In genomic region chr2:28753043-28753683, GRCh38 we compare ENCODE assay signal across 8 cellular contexts. TPM values are rescaled to one million over a fixed set of nuclear protein-coding genes. Genes with fewer than 3 reads are reported as not detected.
DNase-seq lines count a peak whose midpoint lies in the region; ATAC-seq, FAIRE-seq and TF ChIP-seq lines count a peak whose summit lies in the region.

No MANE protein-coding gene starts in this region.

- peak overlapping the region; percentile 98 for H3K4me2 ChIP-seq in OCI-LY3 (ENCODE audit: low read length)

- H3K4me3 ChIP-seq in H7 (ENCODE audit: insufficient read depth, low read depth, low read length): peak overlapping the region; percentile 97
- H3K4me3 ChIP-seq in OCI-LY3 (ENCODE audit: low read length): peak overlapping the region; percentile 97
- H3K4me3 ChIP-seq in pancreas: peak overlapping the region; percentile 80 to 96 (median 94)

- no peak for FAIRE-seq in pancreas (lab: Jason Lieb, UNC)

- peak; percentile 12 to 52 (median 36) for ATAC-seq in pancreas
- ATAC-seq in GM19351 (IDR thresholded peaks at IDR 0.05; ENCODE audit: unreplicated experiment): no peak

- no peak overlapping the region for H2AFZ ChIP-seq in OCI-LY3 (ENCODE audit: low read depth, low read length)

- H3K27ac ChIP-seq in OCI-LY3 (ENCODE audit: low read length): peak overlapping the region; percentile 88
- peak overlapping the region; percentile 98 to 100 (median 98) for H3K27ac ChIP-seq in pancreas

- intact Hi-C loops in pancreas (cut with DNase I): loop anchor here in 2 of 3 donors (5.0 to 10.0 kb wide), 2 partner anchors 131 to 158 kb away; no protein-coding TSS in a partner anchor

- 0% methylated on average over 7 of the region's 7 CpGs for WGBS in pancreas, 2 donors

- peaks cover 15% of the 10 kb centered on the region for H3K4me1 ChIP-seq in OCI-LY3 (ENCODE audit: low read length)
- peaks cover 23 to 48% (median 37%) of the 10 kb centered on the region in 3 donors for H3K4me1 ChIP-seq in pancreas

- peak overlapping the region; percentile 95 for H3K9ac ChIP-seq in OCI-LY3 (ENCODE audit: low read length)

- DNase-seq in AG20443 (ENCODE audit: low spot score) (peak; percentile 41), H7 (peak; percentile 40), globus pallidus (ENCODE audit: low spot score) (peak; percentile 32), pancreas (peak in 4 of 6 donors; percentile 44 to 83 (median 58)), cortex of kidney (lab: John Stamatoyannopoulos, UW) (no peak)
- peak; percentile 84 for DNase-seq in activated effector memory CD4-positive, alpha-beta T cell treated with anti-CD3 and anti-CD28 coated beads, Interleukin-2, amount 50 U/mL, for 16 hours

- H3K9me3 ChIP-seq in OCI-LY3 (ENCODE audit: insufficient read depth, low read length): no peaks in the 10 kb centered on the region
- no peaks in the 10 kb centered on the region for H3K9me3 ChIP-seq in pancreas

- H3K36me3 ChIP-seq in H7 (replicated peaks; ENCODE audit: control insufficient read depth, insufficient read depth, low read length) (no peaks in the 10 kb centered on the region), OCI-LY3 (replicated peaks; ENCODE audit: low read depth, low read length) (peaks cover 7% of the 10 kb centered on the region), pancreas (no peaks in the 10 kb centered on the region)

- TF ChIP-seq CTCF in OCI-LY3 (IDR thresholded peaks at IDR 0.05; ENCODE audit: low read depth, low read length): peak; percentile 76
- peak in 3 of 4 donors; percentile 27 to 47 (median 30) for TF ChIP-seq CTCF in pancreas (IDR thresholded peaks at IDR 0.05)

- H4K20me1 ChIP-seq in OCI-LY3 (ENCODE audit: insufficient read depth, low read length): peaks cover 56% of the 10 kb centered on the region

- peaks cover 81% of the 10 kb centered on the region for H3K79me2 ChIP-seq in OCI-LY3 (ENCODE audit: low read length)

- H3K27me3 ChIP-seq in H7 (ENCODE audit: control insufficient read depth, insufficient read depth, low read length) (no peaks in the 10 kb centered on the region; the same call in 1 of the 2 replicates), OCI-LY3 (ENCODE audit: low read depth, low read length) (no peaks in the 10 kb centered on the region), pancreas (no peaks in the 10 kb centered on the region)

RNA-seq across cellular contexts. Expression of gene PPP1CB, which starts 1.5 kb away (rescaled TPM):
- 67.6 and 71.1 TPM in 2 replicates for total RNA-seq in H7 (2014; rRNA removed; shearing (Covaris generic))
- total RNA-seq in pancreas: 100 to 1,000 TPM in 3 of 6 donors, 10 to 100 TPM in 3; 78.4 to 205 (median 98.7) TPM
- 10 to 100 TPM; 33.2 to 50.3 TPM for polyA plus RNA-seq in pancreas

RNA-seq across cellular contexts. Expression of gene SPDYA, which starts 57.5 kb away (rescaled TPM):
- total RNA-seq in H7 (2014; rRNA removed; shearing (Covaris generic)): 0.28 TPM in 1 of 2 replicates, not detected in the other
- under 1 TPM; 0.38 to 0.78 (median 0.50) TPM for total RNA-seq in pancreas
- under 1 TPM; 0.11 to 0.16 TPM for polyA plus RNA-seq in pancreas
